10 cellular contexts compared by ENCODE assay signal in the genomic region with DNA sequence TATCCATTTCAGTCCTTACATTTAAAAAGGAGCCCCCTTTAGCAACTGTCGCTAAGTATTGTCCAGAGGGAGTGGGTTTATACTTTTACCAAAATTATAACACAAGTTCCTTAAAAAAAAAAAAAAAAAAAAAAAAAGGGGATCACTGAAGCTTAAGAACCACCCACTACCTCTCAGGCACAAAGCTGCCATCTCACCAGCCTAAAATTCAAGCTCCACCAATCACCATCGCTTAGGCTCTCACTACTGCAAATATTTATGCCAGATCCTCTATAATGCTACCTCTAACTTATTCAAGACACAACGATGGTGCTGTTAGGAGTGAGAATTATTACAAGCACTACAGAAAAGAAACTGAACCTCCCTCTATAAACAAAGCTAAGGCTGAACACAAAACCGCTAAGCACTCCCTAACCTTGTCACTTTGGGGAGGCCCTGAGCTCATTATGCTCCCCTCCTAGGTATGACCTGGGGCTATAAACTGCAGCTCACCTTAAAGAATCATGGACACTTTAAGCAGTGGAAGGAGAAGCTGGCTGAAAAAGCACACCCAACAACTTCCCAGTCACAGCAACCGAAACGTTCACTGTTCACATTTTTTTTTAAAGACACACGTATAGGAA. TPM values are rescaled to one million over a fixed set of nuclear protein-coding genes. Genes with fewer than 3 reads are reported as not detected.
DNase-seq lines count a peak whose midpoint lies in the region; ATAC-seq and TF ChIP-seq lines count a peak whose summit lies in the region.
"Had no signal": no experiment of that assay in that cellular context is flagged by ENCODE, and none has a peak within 500 bp of the region (broad histone marks: within the 10 kb centered on the region; RNA-seq: fewer than 3 reads in every experiment).

No MANE protein-coding gene starts in this region.

- H3K27ac Mint-ChIP-seq in GM23338 = peak overlapping the region; percentile 92
- H3K27ac Mint-ChIP-seq in activated naive CD4-positive, alpha-beta T cell treated with anti-CD3 and anti-CD28 coated beads, Interleukin-2, amount 50 U/mL, for 72 hours = no peak overlapping the region

- no peak overlapping the region for H2BK120ac ChIP-seq in trophoblast cell (ENCODE audit: insufficient read depth, low read length, poor library complexity)

- DNase-seq in GM23338 (ENCODE audit: low spot score) (peak; percentile 67), PC-3 (no peak), hepatocyte (ENCODE audit: low spot score) (no peak), trophoblast cell (no peak), midbrain (lab: John Stamatoyannopoulos, UW) (no peak), spleen (no peak)
- DNase-seq in activated naive CD4-positive, alpha-beta T cell treated with anti-CD3 and anti-CD28 coated beads, Interleukin-2, amount 50 U/mL, for 72 hours (ENCODE audit: low spot score in 2 of 2) = no peak
- no peak for DNase-seq in activated CD8-positive, alpha-beta memory T cell treated with anti-CD3 and anti-CD28 coated beads, Interleukin-2, amount 50 U/mL, for 48 hours
- DNase-seq: NCI-H1048 had no signal

- H3K36me3 ChIP-seq in GM23338 (ENCODE audit: insufficient read depth) (peaks cover 24% of the 10 kb centered on the region; the same call in 1 of the 2 replicates), PC-3 (ENCODE audit: low read depth, low read length) (no peaks in the 10 kb centered on the region), hepatocyte (replicated peaks; ENCODE audit: insufficient read depth, low read depth) (no peaks in the 10 kb centered on the region), trophoblast cell (ENCODE audit: control insufficient read depth in 1 of 2, insufficient read depth in 2 of 2, low read length in 2 of 2) (peaks cover 0 to 10% of the 10 kb centered on the region in 2 experiments), spleen (peaks cover 0 to 36% (median 0%) of the 10 kb centered on the region in 6 donors)
- H3K36me3 ChIP-seq: prostate gland had no signal

- CTCF ChIA-PET in PC-3 (lab: Charles Lee) = interaction anchor here (0.7 kb wide), 1 partner anchor 372 kb away, joined by 10 read pairs; no protein-coding TSS in a partner anchor

- peaks cover 66% of the 10 kb centered on the region for H3K4me1 Mint-ChIP-seq in GM23338

- H3K14ac ChIP-seq in trophoblast cell (ENCODE audit: low read length) = no peak overlapping the region

- H3K79me2 ChIP-seq in GM23338 (replicated peaks; ENCODE audit: insufficient read depth) (peaks cover 83% of the 10 kb centered on the region), PC-3 (ENCODE audit: low read length) (peaks cover 59% of the 10 kb centered on the region), hepatocyte (peaks cover 72% of the 10 kb centered on the region), trophoblast cell (ENCODE audit: control insufficient read depth, insufficient read depth, low read length, poor library complexity) (peaks cover 15% of the 10 kb centered on the region)

- peak overlapping the region; percentile 70 for H3K4me3 Mint-ChIP-seq in GM23338

- WGBS in hepatocyte (ENCODE audit: low lambda C conversion rate, missing lambda C conversion rate) = 10% methylated on average over 6 of the region's 7 CpGs
- WGBS in trophoblast cell (ENCODE audit: extremely low coverage, insufficient coverage, insufficient read length) = no CpG with 5 or more reads among the region's 7 CpGs
- WGBS in spleen, 5 donors = 49 to 60% (median 55%) methylated on average over 7 of the region's 7 CpGs

- no peaks in the 10 kb centered on the region for H3K27me3 ChIP-seq in GM23338 (ENCODE audit: insufficient read depth)
- H3K27me3 ChIP-seq in PC-3 (ENCODE audit: low read length) = no peaks in the 10 kb centered on the region
- no peaks in the 10 kb centered on the region for H3K27me3 ChIP-seq in hepatocyte
- H3K27me3 ChIP-seq in trophoblast cell (ENCODE audit: insufficient read depth, low read length) = no peaks in the 10 kb centered on the region
- peaks cover 0 to 22% (median 0%) of the 10 kb centered on the region in 7 donors for H3K27me3 ChIP-seq in spleen (replicated peaks in 1 of 7)

- H3K27me3 Mint-ChIP-seq in GM23338 (ENCODE audit: insufficient read depth, low read depth, poor library complexity) = peaks cover 25% of the 10 kb centered on the region

- H3F3A ChIP-seq in GM23338 (replicated peaks; ENCODE audit: low read depth) = peaks cover 18% of the 10 kb centered on the region
- no peaks in the 10 kb centered on the region for H3F3A ChIP-seq in PC-3 (ENCODE audit: low read length, unreplicated experiment)

- no peak overlapping the region for H2BK12ac ChIP-seq in trophoblast cell (ENCODE audit: low read length)

- H2BK5ac ChIP-seq in trophoblast cell (ENCODE audit: low read depth, low read length, poor library complexity) = no peak overlapping the region

- peaks cover 48% of the 10 kb centered on the region for H3K4me1 ChIP-seq in GM23338 (ENCODE audit: insufficient read depth)
- H3K4me1 ChIP-seq in PC-3 (ENCODE audit: insufficient read depth, low read length) = peaks cover 14% of the 10 kb centered on the region; the same call in 1 of the 2 replicates
- peaks cover 24% of the 10 kb centered on the region for H3K4me1 ChIP-seq in hepatocyte (ENCODE audit: insufficient read depth)
- H3K4me1 ChIP-seq in trophoblast cell (ENCODE audit: control insufficient read depth in 1 of 2, insufficient read depth in 2 of 2, low read length in 2 of 2) = peaks cover 22 to 24% of the 10 kb centered on the region in 2 experiments
- H3K4me1 ChIP-seq in spleen = peaks cover 22 to 51% (median 45%) of the 10 kb centered on the region in 6 donors

- BruUV-seq in PC-3 (replicated peaks; lab: Mats Ljungman, UMichigan) = TSS peak; percentile 11

- H4K20me1 ChIP-seq in GM23338 (replicated peaks; ENCODE audit: insufficient read depth) = peaks cover 42% of the 10 kb centered on the region
- no peaks in the 10 kb centered on the region for H4K20me1 ChIP-seq in PC-3 (ENCODE audit: low read length)
- peaks cover 5% of the 10 kb centered on the region for H4K20me1 ChIP-seq in hepatocyte (ENCODE audit: insufficient read depth, poor library complexity, severe bottlenecking)

- H3K79me1 ChIP-seq in trophoblast cell (ENCODE audit: low read length) = peaks cover 9% of the 10 kb centered on the region

- H3K9ac ChIP-seq in PC-3 (ENCODE audit: low read length) (no peak overlapping the region), trophoblast cell (ENCODE audit: low read length) (no peak overlapping the region)

- H3K23ac ChIP-seq in trophoblast cell (ENCODE audit: low read length) = peak overlapping the region; percentile 17

- H4K8ac ChIP-seq in trophoblast cell (ENCODE audit: low read depth, low read length) = no peak overlapping the region

- H3K36me3 Mint-ChIP-seq in GM23338 (ENCODE audit: low read depth) = peaks cover 48% of the 10 kb centered on the region
- peaks cover 9 to 10% of the 10 kb centered on the region in 2 donors for H3K36me3 Mint-ChIP-seq in activated naive CD4-positive, alpha-beta T cell treated with anti-CD3 and anti-CD28 coated beads, Interleukin-2, amount 50 U/mL, for 72 hours

- POLR2A ChIA-PET in PC-3 (lab: Charles Lee; ENCODE audit: unreplicated experiment) = no interaction called here

- H3K4me3 ChIP-seq in GM23338 (peak overlapping the region; percentile 89), PC-3 (ENCODE audit: low read length) (no peak overlapping the region), hepatocyte (peak overlapping the region; percentile 1), trophoblast cell (ENCODE audit: low read depth, low read length) (no peak overlapping the region), spleen (peak overlapping the region in 3 of 8 donors; percentile 7 to 89 (median 21))

- H3K4me2 ChIP-seq in GM23338 (peak overlapping the region; percentile 94), PC-3 (ENCODE audit: low read length) (peak overlapping the region; percentile 37; the same call in 1 of the 2 replicates), hepatocyte (peak overlapping the region; percentile 96), trophoblast cell (ENCODE audit: low read length) (peak overlapping the region; percentile 3)

- no peak for TF ChIP-seq POLR2A in spleen (IDR thresholded peaks at IDR 0.05)

- H3K9me3 Mint-ChIP-seq in GM23338 = peaks cover 2% of the 10 kb centered on the region
- peaks cover 0 to 3% of the 10 kb centered on the region in 2 donors for H3K9me3 Mint-ChIP-seq in activated naive CD4-positive, alpha-beta T cell treated with anti-CD3 and anti-CD28 coated beads, Interleukin-2, amount 50 U/mL, for 72 hours

- intact Hi-C loops in PC-3 (cut with micrococcal nuclease) (no loop called here), spleen (cut with DNase I; ENCODE audit: low total_unique reads) (loop anchor here (5.0 kb wide), 1 partner anchor 211 kb away; no protein-coding TSS in a partner anchor)

- H3K9me3 ChIP-seq in PC-3 (ENCODE audit: low read length) = no peaks in the 10 kb centered on the region
- no peaks in the 10 kb centered on the region for H3K9me3 ChIP-seq in hepatocyte (ENCODE audit: low read depth)
- peaks cover 6% of the 10 kb centered on the region for H3K9me3 ChIP-seq in trophoblast cell (ENCODE audit: insufficient read depth, low read depth, low read length)
- H3K9me3 ChIP-seq in spleen = no peaks in the 10 kb centered on the region
- H3K9me3 ChIP-seq: prostate gland had no signal

- no peak overlapping the region for H2AK5ac ChIP-seq in trophoblast cell (ENCODE audit: low read length)

- H3K27ac ChIP-seq in GM23338 (ENCODE audit: low read depth) = peak overlapping the region; percentile 95
- H3K27ac ChIP-seq in PC-3 (ENCODE audit: low read length) = no peak overlapping the region
- peak overlapping the region; percentile 97 for H3K27ac ChIP-seq in hepatocyte
- H3K27ac ChIP-seq in trophoblast cell (ENCODE audit: low read depth, low read length) = no peak overlapping the region
- H3K27ac ChIP-seq in spleen = no peak overlapping the region
- H3K27ac ChIP-seq: prostate gland had no signal

- no peak overlapping the region for H4K12ac ChIP-seq in trophoblast cell (ENCODE audit: low read depth, low read length)

- H2AFZ ChIP-seq in GM23338 = no peak overlapping the region
- no peak overlapping the region for H2AFZ ChIP-seq in PC-3 (ENCODE audit: low read length)
- no peak overlapping the region for H2AFZ ChIP-seq in hepatocyte
- no peak overlapping the region for H2AFZ ChIP-seq in trophoblast cell (ENCODE audit: insufficient read depth, low read length, poor library complexity)

- no peak overlapping the region for H4K91ac ChIP-seq in trophoblast cell (ENCODE audit: low read depth, low read length)

- peak overlapping the region; percentile 12 for H3K4ac ChIP-seq in trophoblast cell (ENCODE audit: low read depth, low read length)

- TF ChIP-seq CTCF in GM23338 (conservative IDR thresholded peaks at IDR 0.05; ENCODE audit: low read depth in 2 of 2) (no peak), PC-3 (conservative IDR thresholded peaks at IDR 0.05; ENCODE audit: low read depth, low read length) (no peak), hepatocyte (IDR thresholded peaks at IDR 0.05; ENCODE audit: poor library complexity) (no peak), spleen (IDR thresholded peaks at IDR 0.05 in 8 of 11, conservative IDR thresholded peaks at IDR 0.05 in 3 of 11) (no peak)

- no peak overlapping the region for H3K18ac ChIP-seq in trophoblast cell (ENCODE audit: low read length)

- H3K9me2 ChIP-seq in GM23338 (ENCODE audit: insufficient read depth) (no peaks in the 10 kb centered on the region), PC-3 (replicated peaks; ENCODE audit: low read length) (no peaks in the 10 kb centered on the region), hepatocyte (replicated peaks; ENCODE audit: insufficient read depth) (no peaks in the 10 kb centered on the region)

- ATAC-seq in GM23338 = no peak
- ATAC-seq in PC-3 = no peak
- ATAC-seq in activated naive CD4-positive, alpha-beta T cell treated with anti-CD3 and anti-CD28 coated beads, Interleukin-2, amount 50 U/mL, for 72 hours = no peak

RNA-seq across cellular contexts. Expression of a gene that starts 3.6 kb away (rescaled TPM):
- 80.5 and 94.8 TPM in 2 replicates for total RNA-seq in GM23338 (2014; rRNA removed; shearing (Covaris generic))
- polyA plus RNA-seq in GM23338 (2016; fragmentation: Nextera tagmentation; extraction: Ambion mirVana) = 28.1 and 32.3 TPM in 2 replicates
- 7.2 and 7.5 TPM in 2 replicates for total RNA-seq in PC-3 (2014; rRNA removed)
- 43.3 and 47.2 TPM in 2 replicates for total RNA-seq in hepatocyte
- 14.4 and 16.8 TPM in 2 replicates for polyA plus RNA-seq in hepatocyte
- 11.9 and 12.8 TPM in 2 replicates for polyA plus RNA-seq in trophoblast cell (2013)
- total RNA-seq in spleen = 10 to 100 TPM in 1 of 7 donors, 1 to 10 TPM in 6; 4.0 to 11.4 (median 6.6) TPM
- polyA plus RNA-seq in spleen = 1 to 10 TPM in 1 of 3 donors, under 1 TPM in 2; 0.35 to 1.1 (median 0.38) TPM
- total RNA-seq in activated naive CD4-positive, alpha-beta T cell treated with anti-CD3 and anti-CD28 coated beads, Interleukin-2, amount 50 U/mL, for 72 hours = 1 to 10 TPM; 1.6 to 4.7 TPM

RNA-seq across cellular contexts. Expression of a gene that starts 54.6 kb away (rescaled TPM):
- 32.1 and 35.1 TPM in 2 replicates for total RNA-seq in GM23338 (2014; rRNA removed; shearing (Covaris generic))
- 19.6 and 20.8 TPM in 2 replicates for polyA plus RNA-seq in GM23338 (2016; fragmentation: Nextera tagmentation; extraction: Ambion mirVana)
- total RNA-seq in PC-3 (2014; rRNA removed) = 14.7 and 19.2 TPM in 2 replicates
- total RNA-seq in hepatocyte = 10.3 and 17.6 TPM in 2 replicates
- 12.0 and 13.7 TPM in 2 replicates for polyA plus RNA-seq in hepatocyte
- polyA plus RNA-seq in trophoblast cell (2013) = 20.8 and 21.4 TPM in 2 replicates
- total RNA-seq in spleen = 10 to 100 TPM; 14.0 to 22.8 (median 16.6) TPM
- polyA plus RNA-seq in spleen = 1 to 10 TPM; 4.7 to 8.1 (median 5.4) TPM
- 1 to 10 TPM; 4.4 to 5.6 TPM for total RNA-seq in activated naive CD4-positive, alpha-beta T cell treated with anti-CD3 and anti-CD28 coated beads, Interleukin-2, amount 50 U/mL, for 72 hours

Comparison
In these comparisons a context has a peak if more than half of its experiments do, and no peak if none do; other contexts are left out.
1. H3K27ac ChIP-seq: peak in GM23338 (single experiment) and hepatocyte (single experiment); none in PC-3 (single experiment), trophoblast cell (single experiment) and spleen (0 of 8).
2. H3K4me2 ChIP-seq: peak in every context shown above with its lines; median percentile 96 in hepatocyte; 94 in GM23338; 37 in PC-3; 3 in trophoblast cell.
3. H3K4me3 ChIP-seq: peak in GM23338 (single experiment) and hepatocyte (single experiment); none in PC-3 (single experiment) and trophoblast cell (single experiment).